29 cellular contexts compared by ENCODE assay signal in the genomic region with DNA sequence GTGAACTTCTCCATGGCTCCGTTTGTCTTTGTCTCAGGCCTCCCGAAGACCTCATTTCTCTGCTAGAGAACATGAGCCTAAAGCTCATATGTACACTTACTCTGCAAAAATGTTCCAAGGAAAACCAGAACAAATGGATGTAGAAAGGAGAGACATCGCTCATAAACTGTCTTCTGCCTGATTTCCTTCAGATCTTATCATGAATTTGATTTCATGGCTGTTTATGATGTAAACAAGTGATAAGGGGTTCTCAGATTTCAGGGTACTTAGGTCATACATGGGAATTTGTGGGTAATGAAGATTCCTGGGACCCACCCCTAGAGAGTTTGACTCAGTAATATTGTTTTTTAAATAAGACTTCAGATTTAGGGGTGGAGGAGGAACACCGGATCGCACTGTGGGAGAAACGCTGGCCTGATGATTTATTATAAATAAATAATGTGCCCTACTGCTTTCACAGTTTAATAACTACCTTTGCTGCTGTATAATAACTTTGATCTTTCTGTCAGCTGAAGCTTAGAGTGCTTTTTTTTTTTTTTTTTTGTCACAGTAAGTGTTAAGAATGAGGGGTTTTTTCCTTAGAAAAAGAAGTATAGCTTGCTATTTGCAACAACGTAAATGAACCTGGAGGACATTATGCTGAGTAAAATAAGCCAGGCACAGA. TPM values are rescaled to one million over a fixed set of nuclear protein-coding genes. Genes with fewer than 3 reads are reported as not detected.
A peak's percentile ranks its signal among the peaks of the same experiment; 100 is the strongest.
DNase-seq lines count a peak whose midpoint lies in the region; TF ChIP-seq lines count a peak whose summit lies in the region.
"Had no signal": no experiment of that assay in that cellular context is flagged by ENCODE, and none has a peak within 500 bp of the region (broad histone marks: within the 10 kb centered on the region; RNA-seq: fewer than 3 reads in every experiment).

No MANE protein-coding gene starts in this region.

- WGBS in adrenal gland, 4 donors: 45 to 56% (median 49%) methylated on average over 7 of the region's 7 CpGs

- peaks cover 9 to 35% of the 10 kb centered on the region in 2 donors for H3K4me1 ChIP-seq in adrenal gland (replicated peaks in 1 of 2)

- H3K4me3 Mint-ChIP-seq in mesothelial cell of epicardium: no peak overlapping the region
- H3K4me3 Mint-ChIP-seq: activated naive CD8-positive, alpha-beta T cell treated with anti-CD3 and anti-CD28 coated beads for 36 hours; activated T-helper 17 cell treated with anti-CD3 and anti-CD28 coated beads, Interleukin-2, amount 50 U/mL, for 72 hours; brain; natural killer cell treated with Interleukin-12 subunit alpha and Interleukin-12 subunit beta and Interleukin-15 and Interleukin-18, amount 100 ng/mL, for 72 hours had no signal

- H3K9me3 Mint-ChIP-seq in mesothelial cell of epicardium: peaks cover 9% of the 10 kb centered on the region
- H3K9me3 Mint-ChIP-seq: activated naive CD8-positive, alpha-beta T cell treated with anti-CD3 and anti-CD28 coated beads for 36 hours; activated T-helper 17 cell treated with anti-CD3 and anti-CD28 coated beads, Interleukin-2, amount 50 U/mL, for 72 hours; natural killer cell treated with Interleukin-12 subunit alpha and Interleukin-12 subunit beta and Interleukin-15 and Interleukin-18, amount 100 ng/mL, for 72 hours had no signal

- no peaks in the 10 kb centered on the region for H3K36me3 Mint-ChIP-seq in mesothelial cell of epicardium
- H3K36me3 Mint-ChIP-seq: activated naive CD8-positive, alpha-beta T cell treated with anti-CD3 and anti-CD28 coated beads for 36 hours; brain; natural killer cell treated with Interleukin-12 subunit alpha and Interleukin-12 subunit beta and Interleukin-15 and Interleukin-18, amount 100 ng/mL, for 72 hours had no signal

- no peak for TF ChIP-seq POLR2A in adrenal gland (IDR thresholded peaks at IDR 0.05)

- no peaks in the 10 kb centered on the region for H3K27me3 ChIP-seq in adrenal gland
- H3K27me3 ChIP-seq: foreskin keratinocyte had no signal

- intact Hi-C loops in adrenal gland (cut with DNase I): no loop called here

- H3K27me3 Mint-ChIP-seq in mesothelial cell of epicardium (ENCODE audit: low read depth): peaks cover 14% of the 10 kb centered on the region

- DNase-seq in EL: peak; percentile 79
- peak; percentile 82 for DNase-seq in NCI-H2227 treated with DMSO at 0.1 percent for 48 hours (lab: John Stamatoyannopoulos, UW)
- no peak for DNase-seq in adrenal gland
- no peak for DNase-seq in mesothelial cell of epicardium (ENCODE audit: low spot score in 2 of 2, unreplicated experiment in 2 of 2)
- DNase-seq in medulla oblongata (ENCODE audit: extremely low spot score): no peak
- no peak for DNase-seq in stimulated activated CD4-positive, alpha-beta T cell treated with anti-CD3 and anti-CD28 coated beads, Interleukin-4, amount 100 ng/mL, for 1 hour
- DNase-seq in activated effector memory CD4-positive, alpha-beta T cell treated with anti-CD3 and anti-CD28 coated beads, Interleukin-2, amount 50 U/mL, for 16 hours: no peak
- DNase-seq in SHP77 (lab: John Stamatoyannopoulos, UW): no peak
- DNase-seq: activated CD4-positive, alpha-beta T cell treated with anti-CD3 and anti-CD28 coated beads, Interleukin-2, amount 50 U/mL, for 4 hours; activated CD4-positive, CD25-positive, alpha-beta regulatory T cell; activated CD8-positive, alpha-beta memory T cell treated with anti-CD3 and anti-CD28 coated beads, Interleukin-2, amount 50 U/mL, for 4 hours; activated naive CD8-positive, alpha-beta T cell treated with anti-CD3 and anti-CD28 coated beads for 36 hours; C1 segment of cervical spinal cord; DND-41; foreskin keratinocyte; H7; left ventricle myocardium superior; NCI-H1105; NCI-H2107; NCI-H524 treated with DMSO at 0.1 percent for 48 hours; stimulated activated CD4-positive, alpha-beta T cell treated with anti-CD3 and anti-CD28 coated beads, Interleukin-12 subunit alpha, Interleukin-12 subunit beta, amount 100 ng/mL, for 4 hours; stimulated activated CD4-positive, alpha-beta T cell treated with anti-CD3 and anti-CD28 coated beads, Interleukin-4, amount 100 ng/mL, for 4 hours; stimulated activated naive CD4-positive, alpha-beta T cell; T-helper 9 cell had no signal

- peak overlapping the region; percentile 36 for H3K27ac Mint-ChIP-seq in mesothelial cell of epicardium
- H3K27ac Mint-ChIP-seq: activated naive CD8-positive, alpha-beta T cell treated with anti-CD3 and anti-CD28 coated beads for 36 hours; activated T-helper 17 cell treated with anti-CD3 and anti-CD28 coated beads, Interleukin-2, amount 50 U/mL, for 72 hours; brain; natural killer cell treated with Interleukin-12 subunit alpha and Interleukin-12 subunit beta and Interleukin-15 and Interleukin-18, amount 100 ng/mL, for 72 hours had no signal

- peaks cover 11% of the 10 kb centered on the region for H3K4me1 Mint-ChIP-seq in mesothelial cell of epicardium
- H3K4me1 Mint-ChIP-seq: activated naive CD8-positive, alpha-beta T cell treated with anti-CD3 and anti-CD28 coated beads for 36 hours; activated T-helper 17 cell treated with anti-CD3 and anti-CD28 coated beads, Interleukin-2, amount 50 U/mL, for 72 hours; brain had no signal

- TF ChIP-seq CTCF in adrenal gland (IDR thresholded peaks at IDR 0.05) (no peak), mesothelial cell of epicardium (IDR thresholded peaks at IDR 0.05; ENCODE audit: unreplicated experiment) (no peak)

- H3K4me3 ChIP-seq in adrenal gland: no peak overlapping the region

- H3K9me3 ChIP-seq in adrenal gland (replicated peaks in 1 of 3): no peaks in the 10 kb centered on the region

- peaks cover 0 to 93% of the 10 kb centered on the region in 2 donors for H3K36me3 ChIP-seq in adrenal gland (replicated peaks in 1 of 2)

- H3K27ac ChIP-seq in adrenal gland: peak overlapping the region in 4 of 5 donors; percentile 41 to 72 (median 57)
- H3K27ac ChIP-seq: epithelial cell of prostate, foreskin keratinocyte had no signal

RNA-seq across cellular contexts. Expression of gene AOX1, which starts 14.9 kb away (rescaled TPM):
- 1,000 to 10,000 TPM in 2 of 8 donors, 100 to 1,000 TPM in 6; 650 to 1,121 (median 899) TPM for total RNA-seq in adrenal gland
- polyA plus RNA-seq in adrenal gland: 100 to 1,000 TPM; 101 to 406 (median 127) TPM
- total RNA-seq in mesothelial cell of epicardium: 1.6 to 2.4 TPM (median 2.2 TPM) in 3 replicates
- total RNA-seq: mononuclear cell had no signal

Comparison
In these comparisons a context has a peak if more than half of its experiments do, and no peak if none do; other contexts are left out.
1. DNase-seq: peak in EL (single experiment) and NCI-H2227 treated with DMSO at 0.1 percent for 48 hours (single experiment); none in adrenal gland (0 of 7), mesothelial cell of epicardium (0 of 2), medulla oblongata (single experiment), stimulated activated CD4-positive, alpha-beta T cell treated with anti-CD3 and anti-CD28 coated beads, Interleukin-4, amount 100 ng/mL, for 1 hour (single experiment), activated effector memory CD4-positive, alpha-beta T cell treated with anti-CD3 and anti-CD28 coated beads, Interleukin-2, amount 50 U/mL, for 16 hours (single experiment) and SHP77 (0 of 2).
2. RNA of gene AOX1, which starts 14.9 kb away (total RNA-seq): 650 to 1,121 TPM in adrenal gland; 1.6 to 2.4 TPM in mesothelial cell of epicardium; every median in the first group is over 100 times any median in the second.